In the genomic region with DNA sequence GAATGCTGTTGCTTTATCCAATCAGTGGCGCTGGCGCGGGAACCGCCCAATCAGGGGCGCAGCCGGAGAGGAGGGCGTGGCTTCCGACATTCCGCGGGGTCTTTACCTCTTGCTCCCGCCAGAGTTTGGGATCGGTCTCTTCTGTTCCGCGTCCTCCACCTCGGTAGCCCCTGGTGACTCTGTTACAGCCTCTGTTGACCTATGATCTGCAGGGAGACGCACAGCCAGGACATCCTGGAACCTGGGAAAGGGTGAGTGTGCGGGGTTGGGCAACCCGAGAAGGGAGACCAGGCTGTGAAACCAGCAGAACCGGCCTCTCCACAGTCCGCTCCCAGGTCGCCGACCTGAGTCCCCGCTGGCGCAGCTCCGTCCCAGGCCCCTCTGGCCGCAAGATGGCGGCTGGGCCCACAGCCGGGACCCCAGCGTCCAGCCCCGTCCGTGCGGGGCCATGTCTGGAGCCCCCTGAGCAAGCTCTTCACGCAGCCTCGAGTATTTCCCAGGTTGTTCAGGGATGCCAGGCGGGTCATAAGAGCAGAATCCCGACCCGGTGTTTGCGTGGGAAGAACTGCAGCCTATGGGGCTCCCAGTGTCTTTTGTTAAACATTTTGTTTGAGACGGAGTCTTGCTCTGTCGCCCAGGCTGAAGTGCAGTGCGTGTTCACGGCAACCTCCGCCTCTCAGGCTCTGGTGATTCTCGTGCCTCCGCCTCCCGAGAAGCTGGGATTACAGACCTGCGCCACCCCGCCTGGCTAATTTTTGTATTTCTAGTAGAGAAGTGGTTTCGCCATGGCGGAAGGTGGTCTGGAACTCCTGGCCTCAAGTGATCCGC, we compare ENCODE assay signal across 8 cellular contexts. TPM values are rescaled to one million over a fixed set of nuclear protein-coding genes. Genes with fewer than 3 reads are reported as not detected.
A peak's percentile ranks its signal among the peaks of the same experiment; 100 is the strongest.
DNase-seq lines count a peak whose midpoint lies in the region; ATAC-seq lines count a peak whose summit lies in the region.

No MANE protein-coding gene starts in this region.

- H3K4me3 Mint-ChIP-seq in activated CD8-positive, alpha-beta T cell treated with anti-CD3 and anti-CD28 coated beads, Interleukin-2, amount 10 ng/mL, durations not matched to agents 7 days and 5 days: peak overlapping the region; percentile 87
- peak overlapping the region; percentile 97 for H3K4me3 Mint-ChIP-seq in memory B cell

- peak overlapping the region; percentile 77 for H3K27ac Mint-ChIP-seq in activated CD8-positive, alpha-beta T cell treated with anti-CD3 and anti-CD28 coated beads, Interleukin-2, amount 10 ng/mL, durations not matched to agents 7 days and 5 days
- H3K27ac Mint-ChIP-seq in memory B cell: peak overlapping the region; percentile 75

- POLR2A ChIA-PET in activated CD8-positive, alpha-beta T cell treated with anti-CD3 and anti-CD28 coated beads, Interleukin-2, amount 10 ng/mL, durations not matched to agents 7 days and 5 days (lab: Charles Lee): interaction anchor here (0.8 to 1.5 kb wide), 5 partner anchors 76 to 489 kb away, joined by 3 to 6 read pairs (median 4); a partner anchor contains a TSS

- CTCF ChIA-PET in activated CD8-positive, alpha-beta T cell treated with anti-CD3 and anti-CD28 coated beads, Interleukin-2, amount 10 ng/mL, durations not matched to agents 7 days and 5 days (lab: Charles Lee): interaction anchor here (0.6 to 1.2 kb wide), 2 partner anchors 60 to 383 kb away, joined by 3 read pairs; no protein-coding TSS in a partner anchor

- H3K4me1 Mint-ChIP-seq in activated CD8-positive, alpha-beta T cell treated with anti-CD3 and anti-CD28 coated beads, Interleukin-2, amount 10 ng/mL, durations not matched to agents 7 days and 5 days (ENCODE audit: low read depth): peaks cover 36% of the 10 kb centered on the region
- H3K4me1 Mint-ChIP-seq in memory B cell: peaks cover 10% of the 10 kb centered on the region

- no peaks in the 10 kb centered on the region for H3K27me3 Mint-ChIP-seq in activated CD8-positive, alpha-beta T cell treated with anti-CD3 and anti-CD28 coated beads, Interleukin-2, amount 10 ng/mL, durations not matched to agents 7 days and 5 days (ENCODE audit: low read depth)
- no peaks in the 10 kb centered on the region for H3K27me3 Mint-ChIP-seq in memory B cell

- ATAC-seq in GM21360 (IDR thresholded peaks at IDR 0.05; ENCODE audit: unreplicated experiment) (peak; percentile 47), memory B cell (ENCODE audit: low read depth) (peak; percentile 75)
- peak; percentile 80 for ATAC-seq in activated CD8-positive, alpha-beta T cell treated with anti-CD3 and anti-CD28 coated beads, Interleukin-2, amount 10 ng/mL, durations not matched to agents 7 days and 5 days

- H3K36me3 Mint-ChIP-seq in activated CD8-positive, alpha-beta T cell treated with anti-CD3 and anti-CD28 coated beads, Interleukin-2, amount 10 ng/mL, durations not matched to agents 7 days and 5 days (ENCODE audit: low read depth): peaks cover 31% of the 10 kb centered on the region
- no peaks in the 10 kb centered on the region for H3K36me3 Mint-ChIP-seq in memory B cell

- peaks cover 6% of the 10 kb centered on the region for H3K9me3 Mint-ChIP-seq in activated CD8-positive, alpha-beta T cell treated with anti-CD3 and anti-CD28 coated beads, Interleukin-2, amount 10 ng/mL, durations not matched to agents 7 days and 5 days (ENCODE audit: insufficient read depth)
- no peaks in the 10 kb centered on the region for H3K9me3 Mint-ChIP-seq in memory B cell

- DNase-seq in CD1c-positive myeloid dendritic cell (ENCODE audit: extremely low spot score) (peak; percentile 69), NCI-H1417 treated with DMSO at 0.1 percent for 48 hours (lab: John Stamatoyannopoulos, UW) (peak; percentile 25), memory B cell (ENCODE audit: low spot score in 2 of 2) (peak; percentile 73), SHP77 treated with DMSO at 0.1 percent for 48 hours (lab: John Stamatoyannopoulos, UW) (no peak)
- DNase-seq in activated CD8-positive, alpha-beta T cell treated with anti-CD3 and anti-CD28 coated beads, Interleukin-2, amount 10 ng/mL, durations not matched to agents 7 days and 5 days: peak; percentile 86
- DNase-seq in effector CD4-positive, alpha-beta T cell: peak; percentile 83
- DNase-seq in stimulated activated CD4-positive, alpha-beta T cell treated with anti-CD3 and anti-CD28 coated beads, TNF-alpha, amount 100 ng/mL, for 24 hours (ENCODE audit: low read depth in 3 of 3): peak; percentile 68 to 80 (median 70)

RNA-seq across cellular contexts. Expression of a gene that starts 4.4 kb away (rescaled TPM):
- 1 to 10 TPM; 5.5 to 7.5 TPM for total RNA-seq in activated CD8-positive, alpha-beta T cell treated with anti-CD3 and anti-CD28 coated beads, Interleukin-2, amount 10 ng/mL, durations not matched to agents 7 days and 5 days
